ENCODE assay signal across 10 cellular contexts in genomic region chr5:93874491-93874890, GRCh38.
A peak's percentile ranks its signal among the peaks of the same experiment; 100 is the strongest.
DNase-seq lines count a peak whose midpoint lies in the region; ATAC-seq and TF ChIP-seq lines count a peak whose summit lies in the region.
"Had no signal": no experiment of that assay in that cellular context is flagged by ENCODE, and none has a peak within 500 bp of the region (broad histone marks: within the 10 kb centered on the region; RNA-seq: fewer than 3 reads in every experiment).

No MANE protein-coding gene starts in this region.

- H3K4ac ChIP-seq in trophoblast cell (ENCODE audit: low read depth, low read length), result no peak overlapping the region

- H3K27me3 ChIP-seq in trophoblast cell (ENCODE audit: insufficient read depth, low read length), result no peaks in the 10 kb centered on the region
- H3K27me3 ChIP-seq in lower lobe of right lung (ENCODE audit: low read depth), result no peaks in the 10 kb centered on the region

- no peak overlapping the region for H2BK5ac ChIP-seq in trophoblast cell (ENCODE audit: low read depth, low read length, poor library complexity)

- H3K4me2 ChIP-seq in trophoblast cell (ENCODE audit: low read length), result no peak overlapping the region

- no peak overlapping the region for H2AK5ac ChIP-seq in trophoblast cell (ENCODE audit: low read length)

- ATAC-seq in GM18907 (IDR thresholded peaks at IDR 0.05; ENCODE audit: unreplicated experiment) (peak; percentile 74), GM21723 (IDR thresholded peaks at IDR 0.05; ENCODE audit: unreplicated experiment) (peak; percentile 74), HG03175 (IDR thresholded peaks at IDR 0.05; ENCODE audit: unreplicated experiment) (peak; percentile 66), lower lobe of right lung (no peak)
- ATAC-seq in activated CD8-positive, alpha-beta memory T cell treated with anti-CD3 and anti-CD28 coated beads, Interleukin-2, amount 10 ng/mL, durations not matched to agents 7 days and 5 days, result no peak

- CTCF ChIA-PET in activated CD8-positive, alpha-beta memory T cell treated with anti-CD3 and anti-CD28 coated beads, Interleukin-2, amount 10 ng/mL, durations not matched to agents 7 days and 5 days (lab: Charles Lee), result interaction anchor here (1.5 kb wide), 1 partner anchor 24 kb away, joined by 4 read pairs; no protein-coding TSS in a partner anchor

- no peak overlapping the region for H2AFZ ChIP-seq in trophoblast cell (ENCODE audit: insufficient read depth, low read length, poor library complexity)

- no peak overlapping the region for H4K8ac ChIP-seq in trophoblast cell (ENCODE audit: low read depth, low read length)

- H3K4me3 ChIP-seq in fibroblast of pulmonary artery (replicated peaks; ENCODE audit: low read depth, low read length), result no peak overlapping the region
- no peak overlapping the region for H3K4me3 ChIP-seq in trophoblast cell (ENCODE audit: low read depth, low read length)
- no peak overlapping the region for H3K4me3 ChIP-seq in lower lobe of right lung

- no peak overlapping the region for H3K27ac Mint-ChIP-seq in activated CD8-positive, alpha-beta memory T cell treated with anti-CD3 and anti-CD28 coated beads, Interleukin-2, amount 10 ng/mL, durations not matched to agents 7 days and 5 days
- H3K27ac Mint-ChIP-seq: CD4-positive, alpha-beta memory T cell had no signal

- H3K14ac ChIP-seq in trophoblast cell (ENCODE audit: low read length), result no peak overlapping the region

- H2BK12ac ChIP-seq in trophoblast cell (ENCODE audit: low read length), result no peak overlapping the region

- no peaks in the 10 kb centered on the region for H3K9me3 ChIP-seq in trophoblast cell (ENCODE audit: insufficient read depth, low read depth, low read length)
- no peaks in the 10 kb centered on the region for H3K9me3 ChIP-seq in lower lobe of right lung

- H3K4me1 Mint-ChIP-seq in activated CD8-positive, alpha-beta memory T cell treated with anti-CD3 and anti-CD28 coated beads, Interleukin-2, amount 10 ng/mL, durations not matched to agents 7 days and 5 days, result peaks cover 10% of the 10 kb centered on the region

- no peak overlapping the region for H3K27ac ChIP-seq in trophoblast cell (ENCODE audit: low read depth, low read length)
- no peak overlapping the region for H3K27ac ChIP-seq in lower lobe of right lung

- peaks cover 5% of the 10 kb centered on the region for H3K36me3 Mint-ChIP-seq in activated CD8-positive, alpha-beta memory T cell treated with anti-CD3 and anti-CD28 coated beads, Interleukin-2, amount 10 ng/mL, durations not matched to agents 7 days and 5 days

- H3K36me3 ChIP-seq in trophoblast cell (ENCODE audit: control insufficient read depth in 1 of 2, insufficient read depth in 2 of 2, low read length in 2 of 2) (no peaks in the 10 kb centered on the region), lower lobe of right lung (no peaks in the 10 kb centered on the region)

- H4K12ac ChIP-seq in trophoblast cell (ENCODE audit: low read depth, low read length), result no peak overlapping the region

- H3K18ac ChIP-seq in trophoblast cell (ENCODE audit: low read length), result no peak overlapping the region

- H3K23ac ChIP-seq in trophoblast cell (ENCODE audit: low read length), result no peak overlapping the region

- H3K79me1 ChIP-seq in trophoblast cell (ENCODE audit: low read length), result no peaks in the 10 kb centered on the region

- H3K4me1 ChIP-seq in trophoblast cell (ENCODE audit: control insufficient read depth in 1 of 2, insufficient read depth in 2 of 2, low read length in 2 of 2), result peaks cover 0 to 2% of the 10 kb centered on the region in 2 experiments
- H3K4me1 ChIP-seq in lower lobe of right lung, result no peaks in the 10 kb centered on the region

- no peaks in the 10 kb centered on the region for H3K9me3 Mint-ChIP-seq in activated CD8-positive, alpha-beta memory T cell treated with anti-CD3 and anti-CD28 coated beads, Interleukin-2, amount 10 ng/mL, durations not matched to agents 7 days and 5 days (ENCODE audit: low read depth)

- no peak overlapping the region for H3K4me3 Mint-ChIP-seq in activated CD8-positive, alpha-beta memory T cell treated with anti-CD3 and anti-CD28 coated beads, Interleukin-2, amount 10 ng/mL, durations not matched to agents 7 days and 5 days
- H3K4me3 Mint-ChIP-seq: CD4-positive, alpha-beta memory T cell had no signal

- no peaks in the 10 kb centered on the region for H3K27me3 Mint-ChIP-seq in activated CD8-positive, alpha-beta memory T cell treated with anti-CD3 and anti-CD28 coated beads, Interleukin-2, amount 10 ng/mL, durations not matched to agents 7 days and 5 days
- H3K27me3 Mint-ChIP-seq: CD4-positive, alpha-beta memory T cell had no signal

- no peak for TF ChIP-seq CTCF in fibroblast of pulmonary artery (IDR thresholded peaks at IDR 0.05; ENCODE audit: low read length, missing control alignments)
- TF ChIP-seq CTCF in lower lobe of right lung (IDR thresholded peaks at IDR 0.05), result no peak

- no peak overlapping the region for H3K9ac ChIP-seq in trophoblast cell (ENCODE audit: low read length)

- intact Hi-C loops in lower lobe of right lung (cut with DNase I), result no loop called here

- no peak overlapping the region for H4K91ac ChIP-seq in trophoblast cell (ENCODE audit: low read depth, low read length)

- DNase-seq in fibroblast of pulmonary artery (ENCODE audit: low read depth), result peak; percentile 16
- no peak for DNase-seq in NCI-H1105 treated with DMSO at 0.1 percent for 48 hours (lab: John Stamatoyannopoulos, UW)
- no peak for DNase-seq in trophoblast cell
- no peak for DNase-seq in lower lobe of right lung
- DNase-seq in activated CD8-positive, alpha-beta memory T cell treated with anti-CD3 and anti-CD28 coated beads, Interleukin-2, amount 10 ng/mL, durations not matched to agents 7 days and 5 days, result no peak
- DNase-seq: activated CD4-positive, alpha-beta T cell treated with anti-CD3 and anti-CD28 coated beads, Interleukin-2, amount 50 U/mL, for 4 hours; CD4-positive, alpha-beta memory T cell had no signal

- H2BK120ac ChIP-seq in trophoblast cell (ENCODE audit: insufficient read depth, low read length, poor library complexity), result no peak overlapping the region

- H3K79me2 ChIP-seq in trophoblast cell (ENCODE audit: control insufficient read depth, insufficient read depth, low read length, poor library complexity), result no peaks in the 10 kb centered on the region

Comparison
In these comparisons a context has a peak if more than half of its experiments do, and no peak if none do; other contexts are left out.
1. ATAC-seq: peak in GM18907 (single experiment), GM21723 (single experiment) and HG03175 (single experiment); none in lower lobe of right lung (0 of 2) and activated CD8-positive, alpha-beta memory T cell treated with anti-CD3 and anti-CD28 coated beads, Interleukin-2, amount 10 ng/mL, durations not matched to agents 7 days and 5 days (single experiment).